14 cellular contexts compared by ENCODE assay signal in the genomic region with DNA sequence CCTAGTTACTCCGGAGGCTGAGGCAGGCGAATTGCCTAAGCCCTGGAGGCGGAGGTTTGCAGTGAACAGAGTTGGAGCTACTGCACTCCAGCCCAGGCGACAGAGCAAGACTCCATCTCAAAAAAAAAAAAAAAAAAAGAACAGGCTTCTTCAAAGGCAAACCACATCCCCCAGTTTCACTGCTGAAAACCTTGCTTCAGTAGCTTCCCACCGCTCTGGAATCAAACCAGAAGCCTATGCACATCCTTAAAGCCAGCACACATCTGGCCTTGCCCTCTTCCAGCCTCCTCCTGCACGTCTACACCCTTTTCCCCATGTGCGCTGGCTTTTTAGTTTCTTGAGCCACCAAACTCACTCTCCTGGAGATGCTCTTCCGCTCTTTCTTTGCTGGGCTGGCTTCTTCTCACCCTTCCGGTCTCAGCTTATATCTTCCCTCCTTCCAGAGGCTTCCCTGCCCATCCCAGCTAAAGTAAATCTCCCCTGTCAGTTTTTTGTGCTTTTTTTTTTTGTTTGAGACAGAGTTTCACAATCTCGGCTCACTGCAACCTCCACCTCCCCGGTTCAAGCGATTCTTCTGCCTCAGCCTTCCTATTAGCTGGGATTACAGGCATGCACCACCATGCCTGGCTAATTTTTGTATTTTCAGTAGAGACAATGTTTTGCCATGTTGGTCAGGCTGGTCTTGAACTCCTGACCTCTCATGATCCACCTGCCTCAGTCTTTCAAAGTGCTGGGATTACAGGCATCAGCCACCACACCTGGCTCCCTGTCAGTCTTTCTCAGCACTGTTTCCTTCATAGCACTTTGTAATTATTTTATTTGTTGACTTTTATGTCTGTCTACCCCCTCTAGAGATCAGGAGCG. TPM values are rescaled to one million over a fixed set of nuclear protein-coding genes. Genes with fewer than 3 reads are reported as not detected.
DNase-seq lines count a peak whose midpoint lies in the region; ATAC-seq and TF ChIP-seq lines count a peak whose summit lies in the region.
"Had no signal": no experiment of that assay in that cellular context is flagged by ENCODE, and none has a peak within 500 bp of the region (broad histone marks: within the 10 kb centered on the region; RNA-seq: fewer than 3 reads in every experiment).

No MANE protein-coding gene starts in this region.

- no peak overlapping the region for H3K23ac ChIP-seq in mesendoderm (ENCODE audit: low read length)

- H3K4me2 ChIP-seq in mesendoderm (ENCODE audit: low read length): no peak overlapping the region
- H3K4me2 ChIP-seq: SK-N-SH had no signal

- H3K4me1 ChIP-seq in mesendoderm (ENCODE audit: control insufficient read depth, low read depth, low read length) (peaks cover 23% of the 10 kb centered on the region), gastrocnemius medialis (no peaks in the 10 kb centered on the region)
- H3K4me1 ChIP-seq: adrenal gland had no signal

- no peaks in the 10 kb centered on the region for H3K36me3 Mint-ChIP-seq in stimulated activated naive CD8-positive, alpha-beta T cell treated with anti-CD3 and anti-CD28 coated beads, Interleukin-15, Interleukin-2, amounts not matched to agents 100 ng/mL and 50 ng/mL, for 24 hours (ENCODE audit: low read depth)
- H3K36me3 Mint-ChIP-seq in activated B cell treated with CpG ODN at 0.5 μM for 24 hours (ENCODE audit: low read depth): no peaks in the 10 kb centered on the region

- H3K79me1 ChIP-seq in mesendoderm (ENCODE audit: low read length): no peaks in the 10 kb centered on the region

- no peak overlapping the region for H3K4ac ChIP-seq in mesendoderm (ENCODE audit: low read depth, low read length)

- no peak overlapping the region for H4K8ac ChIP-seq in mesendoderm (ENCODE audit: low read depth, low read length)

- H3K4me3 ChIP-seq in mesendoderm (ENCODE audit: low read length): no peak overlapping the region
- H3K4me3 ChIP-seq in gastrocnemius medialis: no peak overlapping the region
- H3K4me3 ChIP-seq: adrenal gland, ovary had no signal

- H3K9ac ChIP-seq in mesendoderm (ENCODE audit: low read length): peak overlapping the region; percentile 5
- H3K9ac ChIP-seq: SK-N-SH had no signal

- no peaks in the 10 kb centered on the region for H3K27me3 Mint-ChIP-seq in stimulated activated naive CD8-positive, alpha-beta T cell treated with anti-CD3 and anti-CD28 coated beads, Interleukin-15, Interleukin-2, amounts not matched to agents 100 ng/mL and 50 ng/mL, for 24 hours
- no peaks in the 10 kb centered on the region for H3K27me3 Mint-ChIP-seq in activated B cell treated with CpG ODN at 0.5 μM for 24 hours

- H3K79me2 ChIP-seq in mesendoderm (ENCODE audit: control insufficient read depth, insufficient read depth, low read length): no peaks in the 10 kb centered on the region

- CTCF ChIA-PET in activated B cell treated with CpG ODN at 0.5 μM for 24 hours (lab: Charles Lee): interaction anchor here (1.2 to 3.2 kb wide), 2 partner anchors 34 to 36 kb away, joined by 4 to 9 read pairs; no protein-coding TSS in a partner anchor

- H2BK5ac ChIP-seq in mesendoderm (ENCODE audit: low read length): peak overlapping the region; percentile 86

- peak overlapping the region; percentile 2 for H3K18ac ChIP-seq in mesendoderm (ENCODE audit: low read length)

- H2BK15ac ChIP-seq in mesendoderm (replicated peaks; ENCODE audit: low read depth): no peak overlapping the region

- peaks cover 74% of the 10 kb centered on the region for H3K4me1 Mint-ChIP-seq in stimulated activated naive CD8-positive, alpha-beta T cell treated with anti-CD3 and anti-CD28 coated beads, Interleukin-15, Interleukin-2, amounts not matched to agents 100 ng/mL and 50 ng/mL, for 24 hours (ENCODE audit: low read depth)
- peaks cover 76% of the 10 kb centered on the region for H3K4me1 Mint-ChIP-seq in activated B cell treated with CpG ODN at 0.5 μM for 24 hours

- H4K5ac ChIP-seq in mesendoderm (ENCODE audit: low read length): peak overlapping the region; percentile 48

- DNase-seq in stimulated activated naive CD8-positive, alpha-beta T cell treated with anti-CD3 and anti-CD28 coated beads, Interleukin-15, Interleukin-2, amounts not matched to agents 100 U/mL and 50 U/mL, for 24 hours: no peak
- DNase-seq in activated B cell treated with CpG ODN at 0.5 μM for 24 hours: no peak
- DNase-seq in mesendoderm: no peak
- DNase-seq in gastrocnemius medialis: no peak
- no peak for DNase-seq in SIG-M5 treated with dmso at 0.1 percent for 504 hours (lab: John Stamatoyannopoulos, UW; ENCODE audit: unreplicated experiment)
- DNase-seq in middle frontal gyrus (ENCODE audit: extremely low spot score, low spot score): no peak
- DNase-seq: adrenal gland, EL, GOT3, ovary, SK-N-SH had no signal

- H2AK5ac ChIP-seq in mesendoderm (ENCODE audit: low read length): peak overlapping the region; percentile 64

- H3K27ac Mint-ChIP-seq in stimulated activated naive CD8-positive, alpha-beta T cell treated with anti-CD3 and anti-CD28 coated beads, Interleukin-15, Interleukin-2, amounts not matched to agents 100 ng/mL and 50 ng/mL, for 24 hours: peak overlapping the region; percentile 92
- peak overlapping the region; percentile 89 for H3K27ac Mint-ChIP-seq in activated B cell treated with CpG ODN at 0.5 μM for 24 hours

- no peaks in the 10 kb centered on the region for H3K9me3 ChIP-seq in gastrocnemius medialis
- H3K9me3 ChIP-seq: adrenal gland, ovary, SK-N-SH had no signal

- ATAC-seq in stimulated activated naive CD8-positive, alpha-beta T cell treated with anti-CD3 and anti-CD28 coated beads, Interleukin-15, Interleukin-2, amounts not matched to agents 100 U/mL and 50 U/mL, for 24 hours: no peak
- ATAC-seq in activated B cell treated with CpG ODN at 0.5 μM for 24 hours (ENCODE audit: low read depth) (peak; percentile 26), GM18870 (IDR thresholded peaks at IDR 0.05; ENCODE audit: unreplicated experiment) (no peak), gastrocnemius medialis (no peak)

- H3K36me3 ChIP-seq in mesendoderm (ENCODE audit: control insufficient read depth, insufficient read depth, low read length): no peaks in the 10 kb centered on the region
- no peaks in the 10 kb centered on the region for H3K36me3 ChIP-seq in gastrocnemius medialis
- H3K36me3 ChIP-seq: adrenal gland, ovary had no signal

- H2BK120ac ChIP-seq in mesendoderm (ENCODE audit: low read depth, low read length): peak overlapping the region; percentile 78

- H3K4me3 Mint-ChIP-seq in stimulated activated naive CD8-positive, alpha-beta T cell treated with anti-CD3 and anti-CD28 coated beads, Interleukin-15, Interleukin-2, amounts not matched to agents 100 ng/mL and 50 ng/mL, for 24 hours: peak overlapping the region; percentile 71
- peak overlapping the region; percentile 60 for H3K4me3 Mint-ChIP-seq in activated B cell treated with CpG ODN at 0.5 μM for 24 hours

- H3K9me3 Mint-ChIP-seq in stimulated activated naive CD8-positive, alpha-beta T cell treated with anti-CD3 and anti-CD28 coated beads, Interleukin-15, Interleukin-2, amounts not matched to agents 100 ng/mL and 50 ng/mL, for 24 hours: no peaks in the 10 kb centered on the region
- no peaks in the 10 kb centered on the region for H3K9me3 Mint-ChIP-seq in activated B cell treated with CpG ODN at 0.5 μM for 24 hours

- intact Hi-C loops in activated B cell treated with CpG ODN at 0.5 μM for 24 hours (cut with micrococcal nuclease): no loop called here
- intact Hi-C loops in gastrocnemius medialis (cut with DNase I; ENCODE audit: low total_unique reads): no loop called here

- H3K56ac ChIP-seq in mesendoderm (ENCODE audit: low read length): peak overlapping the region; percentile 71

- no CpG with 5 or more reads among the region's 13 CpGs for WGBS in mesendoderm (ENCODE audit: extremely low coverage, insufficient coverage, low lambda C conversion rate)

- H3K27ac ChIP-seq in mesendoderm (ENCODE audit: low read depth, low read length): no peak overlapping the region
- H3K27ac ChIP-seq in gastrocnemius medialis: no peak overlapping the region
- H3K27ac ChIP-seq: adrenal gland, HL-60, ovary had no signal

- no peak for TF ChIP-seq POLR2A in gastrocnemius medialis (IDR thresholded peaks at IDR 0.05)

- no peak for TF ChIP-seq CTCF in activated B cell treated with CpG ODN at 0.5 μM for 24 hours (IDR thresholded peaks at IDR 0.05)
- no peak for TF ChIP-seq CTCF in gastrocnemius medialis (IDR thresholded peaks at IDR 0.05 in 4 of 5, conservative IDR thresholded peaks at IDR 0.05 in 1 of 5)

- H3K27me3 ChIP-seq in mesendoderm (ENCODE audit: insufficient read depth, low read length, poor library complexity): no peaks in the 10 kb centered on the region
- H3K27me3 ChIP-seq in gastrocnemius medialis: no peaks in the 10 kb centered on the region
- H3K27me3 ChIP-seq: adrenal gland, ovary had no signal

- in situ Hi-C loops in gastrocnemius medialis (cut with MboI; ENCODE audit: low sequenced_read_pairs in 4 of 4): no loop called here

- POLR2A ChIA-PET in activated B cell treated with CpG ODN at 0.5 μM for 24 hours (lab: Charles Lee): interaction anchor here (0.9 to 20.5 kb wide), 8 partner anchors 10 to 35 kb away, joined by 3 to 1151 read pairs (median 20); a partner anchor contains a TSS

RNA-seq across cellular contexts. Expression of a gene that starts 42.0 kb away (rescaled TPM):
- total RNA-seq in activated B cell treated with CpG ODN at 0.5 μM for 24 hours (195 and 205 TPM in 2 replicates), gastrocnemius medialis (100 to 1,000 TPM in 1 of 4 donors, 10 to 100 TPM in 3; 67.9 to 124 (median 83.0) TPM)
- polyA plus RNA-seq in mesendoderm (2013, experiment 1 of 2): 209 TPM
- polyA plus RNA-seq in mesendoderm (2013, experiment 2 of 2): 208 TPM
